10 cellular contexts compared by ENCODE assay signal in the genomic region with DNA sequence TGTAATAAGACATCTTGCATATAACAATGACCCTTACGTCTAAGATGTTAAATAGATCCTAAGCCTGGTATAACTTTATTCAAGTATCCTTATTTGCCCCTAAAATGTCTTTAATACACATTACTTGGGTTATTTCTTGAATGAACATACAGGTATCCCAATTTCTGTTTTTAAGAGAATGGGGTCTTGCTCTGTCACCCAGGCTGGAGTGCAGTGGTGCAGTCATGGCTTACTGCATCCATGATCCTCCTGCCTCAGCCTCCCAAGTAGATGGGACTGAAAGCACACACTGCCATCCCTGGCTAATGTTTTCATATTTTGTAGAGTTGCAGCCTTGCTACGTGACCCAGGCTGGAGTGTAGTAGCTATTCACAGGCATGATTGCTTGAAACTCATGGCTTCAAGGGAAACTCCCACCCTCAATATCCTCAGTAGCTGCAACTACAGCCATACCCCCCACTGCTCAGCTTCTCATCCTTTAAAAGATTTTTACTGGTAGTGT. TPM values are rescaled to one million over a fixed set of nuclear protein-coding genes. Genes with fewer than 3 reads are reported as not detected.
DNase-seq lines count a peak whose midpoint lies in the region; ATAC-seq and TF ChIP-seq lines count a peak whose summit lies in the region.
"Had no signal": no experiment of that assay in that cellular context is flagged by ENCODE, and none has a peak within 500 bp of the region (broad histone marks: within the 10 kb centered on the region; RNA-seq: fewer than 3 reads in every experiment).

No MANE protein-coding gene starts in this region.

- peaks cover 66% of the 10 kb centered on the region for H3F3A ChIP-seq in smooth muscle cell (ENCODE audit: low read depth)

- H3K9ac ChIP-seq in OCI-LY3 (ENCODE audit: low read length) (no peak overlapping the region), endodermal cell (ENCODE audit: extremely low read depth, low read length, poor library complexity, severe bottlenecking) (no peak overlapping the region), smooth muscle cell (ENCODE audit: low read depth) (no peak overlapping the region)

- H3K4me2 ChIP-seq in OCI-LY3 (ENCODE audit: low read length): no peak overlapping the region
- H3K4me2 ChIP-seq in smooth muscle cell: peak overlapping the region; percentile 43

- H3K27ac ChIP-seq in OCI-LY3 (ENCODE audit: low read length) (peak overlapping the region; percentile 25), endodermal cell (ENCODE audit: low read depth, low read length) (no peak overlapping the region), smooth muscle cell (ENCODE audit: low read depth) (peak overlapping the region; percentile 37)

- H3K4me1 ChIP-seq in OCI-LY3 (ENCODE audit: low read length) (peaks cover 59% of the 10 kb centered on the region), endodermal cell (ENCODE audit: control insufficient read depth, insufficient read depth, low read length) (peaks cover 4% of the 10 kb centered on the region), smooth muscle cell (ENCODE audit: low read depth) (peaks cover 44% of the 10 kb centered on the region)

- 83 to 96% methylated on average over 1 to 2 of the region's 2 CpGs for WGBS in endodermal cell (ENCODE audit: insufficient coverage in 1 of 2, insufficient read length in 1 of 2), 2 experiments
- 89% methylated on average over 2 of the region's 2 CpGs for WGBS in smooth muscle cell (ENCODE audit: low lambda C conversion rate)

- peaks cover 92% of the 10 kb centered on the region for H3K36me3 ChIP-seq in OCI-LY3 (replicated peaks; ENCODE audit: low read depth, low read length)
- H3K36me3 ChIP-seq in endodermal cell (ENCODE audit: control insufficient read depth, insufficient read depth, low read length): peaks cover 94% of the 10 kb centered on the region
- peaks cover 6% of the 10 kb centered on the region for H3K36me3 ChIP-seq in smooth muscle cell (ENCODE audit: low read depth)

- H3K4me3 ChIP-seq in OCI-LY3 (ENCODE audit: low read length) (no peak overlapping the region), endodermal cell (ENCODE audit: low read length) (no peak overlapping the region), smooth muscle cell (no peak overlapping the region)

- H3K9me3 ChIP-seq in OCI-LY3 (ENCODE audit: insufficient read depth, low read length): peaks cover 37% of the 10 kb centered on the region; the same call in 1 of the 2 replicates
- peaks cover 26% of the 10 kb centered on the region for H3K9me3 ChIP-seq in endodermal cell (ENCODE audit: control insufficient read depth, low read length)
- no peaks in the 10 kb centered on the region for H3K9me3 ChIP-seq in smooth muscle cell (replicated peaks; ENCODE audit: low read depth)

- H3K4me1 Mint-ChIP-seq in activated T-cell treated with anti-CD3 and anti-CD28 coated beads, Interleukin-2, amount 50 U/mL, for 24 hours (ENCODE audit: low read depth): peaks cover 51% of the 10 kb centered on the region
- H3K4me1 Mint-ChIP-seq in endodermal cell: peaks cover 32% of the 10 kb centered on the region

- H3K27me3 ChIP-seq in OCI-LY3 (ENCODE audit: low read depth, low read length) (no peaks in the 10 kb centered on the region), endodermal cell (ENCODE audit: control insufficient read depth, insufficient read depth, low read length, poor library complexity, severe bottlenecking) (no peaks in the 10 kb centered on the region), smooth muscle cell (ENCODE audit: low read depth) (no peaks in the 10 kb centered on the region)

- no peak for DNase-seq in activated T-cell treated with anti-CD3 and anti-CD28 coated beads, Interleukin-2, amount 50 U/mL, for 24 hours
- no peak for DNase-seq in activated T-cell treated with anti-CD3 and anti-CD28 coated beads, Interleukin-2, amount 50 U/mL, for 1 hour
- DNase-seq in endodermal cell: peak; percentile 57
- DNase-seq in smooth muscle cell (lab: John Stamatoyannopoulos, UW; ENCODE audit: unreplicated experiment): no peak
- DNase-seq in hippocampal formation (lab: John Stamatoyannopoulos, UW): no peak
- no peak for DNase-seq in NCI-H526 treated with DMSO at 0.1 percent for 48 hours (lab: John Stamatoyannopoulos, UW)
- DNase-seq: activated CD4-positive, alpha-beta T cell treated with anti-CD3 and anti-CD28 coated beads, Interleukin-2, amount 50 U/mL, for 48 hours; NCI-H1105 treated with DMSO at 0.1 percent for 48 hours had no signal

- H3K4me3 Mint-ChIP-seq in activated T-cell treated with anti-CD3 and anti-CD28 coated beads, Interleukin-2, amount 50 U/mL, for 24 hours: peak overlapping the region; percentile 98
- no peak overlapping the region for H3K4me3 Mint-ChIP-seq in endodermal cell

- H3K27me3 Mint-ChIP-seq in activated T-cell treated with anti-CD3 and anti-CD28 coated beads, Interleukin-2, amount 50 U/mL, for 24 hours: no peaks in the 10 kb centered on the region
- H3K27me3 Mint-ChIP-seq in endodermal cell (ENCODE audit: insufficient read depth): no peaks in the 10 kb centered on the region

- TF ChIP-seq CTCF in OCI-LY3 (IDR thresholded peaks at IDR 0.05; ENCODE audit: low read depth, low read length): no peak
- TF ChIP-seq CTCF in endodermal cell (conservative IDR thresholded peaks at IDR 0.05): no peak
- TF ChIP-seq CTCF in smooth muscle cell (IDR thresholded peaks at IDR 0.05; ENCODE audit: borderline replicate concordance, insufficient read depth, poor library complexity, severe bottlenecking): no peak

- H4K20me1 ChIP-seq in OCI-LY3 (ENCODE audit: insufficient read depth, low read length) (peaks cover 96% of the 10 kb centered on the region), smooth muscle cell (ENCODE audit: low read depth) (peaks cover 83% of the 10 kb centered on the region)

- H2AFZ ChIP-seq in OCI-LY3 (ENCODE audit: low read depth, low read length) (no peak overlapping the region), smooth muscle cell (ENCODE audit: low read depth) (no peak overlapping the region)

- peak overlapping the region; percentile 100 for H3K27ac Mint-ChIP-seq in activated T-cell treated with anti-CD3 and anti-CD28 coated beads, Interleukin-2, amount 50 U/mL, for 24 hours
- peak overlapping the region; percentile 71 for H3K27ac Mint-ChIP-seq in endodermal cell

- no peak for ATAC-seq in HG03045 (IDR thresholded peaks at IDR 0.05; ENCODE audit: unreplicated experiment)

- H3K9me3 Mint-ChIP-seq in activated T-cell treated with anti-CD3 and anti-CD28 coated beads, Interleukin-2, amount 50 U/mL, for 24 hours: no peaks in the 10 kb centered on the region
- peaks cover 22% of the 10 kb centered on the region for H3K9me3 Mint-ChIP-seq in endodermal cell

- H3K79me2 ChIP-seq in OCI-LY3 (ENCODE audit: low read length): peaks cover 61% of the 10 kb centered on the region
- peaks cover 43% of the 10 kb centered on the region for H3K79me2 ChIP-seq in smooth muscle cell (ENCODE audit: low read depth)

- H3K36me3 Mint-ChIP-seq in activated T-cell treated with anti-CD3 and anti-CD28 coated beads, Interleukin-2, amount 50 U/mL, for 24 hours (ENCODE audit: low read depth): peaks cover 100% of the 10 kb centered on the region
- peaks cover 91% of the 10 kb centered on the region for H3K36me3 Mint-ChIP-seq in endodermal cell (ENCODE audit: low read depth)

RNA-seq across cellular contexts. Expression of a gene that starts 10.4 kb away (rescaled TPM):
- total RNA-seq in endodermal cell (1 to 10 TPM; 8.1 to 8.9 TPM), smooth muscle cell (15.9 and 17.4 TPM in 2 replicates)
- 6.7 TPM for polyA plus RNA-seq in endodermal cell (2013, experiment 1 of 2)
- 6.1 TPM for polyA plus RNA-seq in endodermal cell (2013, experiment 2 of 2)
- 16.4 and 18.0 TPM in 2 replicates for polyA plus RNA-seq in smooth muscle cell
